In the genomic region with DNA sequence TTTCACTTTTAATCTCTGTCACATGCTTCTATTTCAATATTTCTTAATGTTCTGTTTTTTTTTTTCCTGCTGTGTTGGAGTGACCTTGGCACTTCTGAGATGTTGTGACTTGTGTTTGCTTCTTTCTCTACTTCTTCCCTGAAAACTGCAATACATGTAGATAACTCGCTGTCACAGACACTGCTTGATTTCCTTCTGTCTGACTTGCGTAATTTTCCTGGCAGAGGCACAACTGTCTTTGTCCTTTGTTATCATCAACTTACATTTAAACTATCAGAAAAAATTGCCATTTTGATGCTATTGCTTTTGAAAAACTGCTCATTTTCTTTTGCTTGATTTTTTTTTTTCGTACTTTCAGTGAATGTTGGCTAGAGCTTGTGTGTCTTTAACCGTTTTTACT, we compare ENCODE assay signal across 8 cellular contexts.
A peak's percentile ranks its signal among the peaks of the same experiment; 100 is the strongest.
DNase-seq lines count a peak whose midpoint lies in the region; ATAC-seq and TF ChIP-seq lines count a peak whose summit lies in the region.

No MANE protein-coding gene starts in this region.

- in situ Hi-C loops in SK-MEL-5 (cut with HindIII; ENCODE audit: low pct_unique_long_range_greater_than_20kb, low sequenced_read_pairs): no loop called here

- no peak for ATAC-seq in HG03175 (IDR thresholded peaks at IDR 0.05; ENCODE audit: unreplicated experiment)

- peak overlapping the region; percentile 33 for H3K4me3 ChIP-seq in osteoblast (ENCODE audit: insufficient read depth, low read length)

- DNase-seq in GF-D8 (lab: John Stamatoyannopoulos, UW) (peak; percentile 91), SK-MEL-5 (ENCODE audit: low read depth, low spot score) (peak; percentile 78), erythroblast (lab: John Stamatoyannopoulos, UW) (peak; percentile 51 to 68), osteoblast (ENCODE audit: insufficient read length, low spot score, missing footprints) (no peak), GOT3 (lab: John Stamatoyannopoulos, UW) (no peak)
- DNase-seq in stimulated activated CD4-positive, alpha-beta T cell treated with anti-CD3 and anti-CD28 coated beads, Interleukin-4, amount 100 ng/mL, for 1 hour: no peak
- DNase-seq in stimulated activated naive CD4-positive, alpha-beta T cell (lab: John Stamatoyannopoulos, UW): no peak

- H3K27ac ChIP-seq in osteoblast (ENCODE audit: low read depth, low read length): peak overlapping the region; percentile 87

- no peaks in the 10 kb centered on the region for H3K27me3 ChIP-seq in osteoblast (ENCODE audit: insufficient read depth, low read length)

- H3K79me2 ChIP-seq in osteoblast (ENCODE audit: insufficient read depth, low read length): peaks cover 15% of the 10 kb centered on the region

- H3K4me1 ChIP-seq in osteoblast (ENCODE audit: insufficient read depth, low read length): peaks cover 66% of the 10 kb centered on the region

- no peak for TF ChIP-seq CTCF in osteoblast (IDR thresholded peaks at IDR 0.05; ENCODE audit: extremely low read depth, low read depth, low read length)

- H2AFZ ChIP-seq in osteoblast (ENCODE audit: low read length): no peak overlapping the region

- no peak for TF ChIP-seq POLR2A in erythroblast (IDR thresholded peaks at IDR 0.05; ENCODE audit: low read length)

- no peaks in the 10 kb centered on the region for H3K9me3 ChIP-seq in osteoblast (ENCODE audit: low read depth, low read length)

- H3K36me3 ChIP-seq in osteoblast (ENCODE audit: insufficient read depth, low read length): no peaks in the 10 kb centered on the region

- no peaks in the 10 kb centered on the region for H4K20me1 ChIP-seq in osteoblast (ENCODE audit: insufficient read depth, low read length)

- H3K4me2 ChIP-seq in osteoblast (ENCODE audit: insufficient read depth, low read length): peak overlapping the region; percentile 76

Comparison
In these comparisons a context has a peak if more than half of its experiments do, and no peak if none do; other contexts are left out.
1. DNase-seq: peak in GF-D8 (single experiment), SK-MEL-5 (single experiment) and erythroblast (2 of 2); none in osteoblast (single experiment), stimulated activated CD4-positive, alpha-beta T cell treated with anti-CD3 and anti-CD28 coated beads, Interleukin-4, amount 100 ng/mL, for 1 hour (single experiment), stimulated activated naive CD4-positive, alpha-beta T cell (0 of 6) and GOT3 (single experiment).